In genomic region chr11:112797653-112798293, GRCh38 we compare ENCODE assay signal across 8 cellular contexts.
DNase-seq lines count a peak whose midpoint lies in the region; ATAC-seq and TF ChIP-seq lines count a peak whose summit lies in the region.

No MANE protein-coding gene starts in this region.

- H3K4me1 ChIP-seq in OCI-LY7 (ENCODE audit: insufficient read depth, low read length, poor library complexity, severe bottlenecking) (no peaks in the 10 kb centered on the region), fibroblast of lung (ENCODE audit: control insufficient read depth, extremely low read depth, insufficient read depth, low read length) (no peaks in the 10 kb centered on the region)

- H3K9me3 Mint-ChIP-seq in progenitor cell of endocrine pancreas (ENCODE audit: low read depth): no peaks in the 10 kb centered on the region

- intact Hi-C loops in OCI-LY7 (cut with micrococcal nuclease; ENCODE audit: unreplicated experiment): loop anchor here (5.0 kb wide), 1 partner anchor 505 kb away; no protein-coding TSS in a partner anchor

- no peak overlapping the region for H3K4me3 Mint-ChIP-seq in progenitor cell of endocrine pancreas (ENCODE audit: low read depth)

- H4K20me1 ChIP-seq in OCI-LY7 (ENCODE audit: insufficient read depth, low read length) (no peaks in the 10 kb centered on the region), fibroblast of lung (ENCODE audit: control insufficient read depth, extremely low read depth, insufficient read depth, low read length) (no peaks in the 10 kb centered on the region)

- no peaks in the 10 kb centered on the region for H3K9me2 ChIP-seq in OCI-LY7 (ENCODE audit: insufficient read depth, low read length)

- peaks cover 29% of the 10 kb centered on the region for H3K4me1 Mint-ChIP-seq in progenitor cell of endocrine pancreas (ENCODE audit: low read depth)

- DNase-seq in NK-92 treated with Interleukin-12 subunit alpha and Interleukin-12 subunit beta, amount 100 ng/mL, for 24 hours (lab: John Stamatoyannopoulos, UW): peak; percentile 35
- no peak for DNase-seq in NK-92 (lab: John Stamatoyannopoulos, UW; ENCODE audit: unreplicated experiment)
- no peak for DNase-seq in OCI-LY7 (ENCODE audit: low spot score)
- peak; percentile 11 to 40 for DNase-seq in fibroblast of lung (ENCODE audit: low read depth in 2 of 2)
- no peak for DNase-seq in progenitor cell of endocrine pancreas (ENCODE audit: low spot score, unreplicated experiment)

- no peaks in the 10 kb centered on the region for H3K27me3 Mint-ChIP-seq in progenitor cell of endocrine pancreas

- H3K27ac ChIP-seq in OCI-LY7 (ENCODE audit: low read depth, low read length, poor library complexity, severe bottlenecking) (no peak overlapping the region), fibroblast of lung (ENCODE audit: insufficient read depth, low read length) (no peak overlapping the region)

- H3K36me3 ChIP-seq in OCI-LY7 (ENCODE audit: insufficient read depth, low read length) (no peaks in the 10 kb centered on the region), fibroblast of lung (ENCODE audit: control insufficient read depth, insufficient read depth, low read length) (no peaks in the 10 kb centered on the region)

- POLR2A ChIA-PET in OCI-LY7 (lab: Charles Lee): interaction anchor here (0.8 kb wide), 1 partner anchor 552 kb away, joined by 3 read pairs; no protein-coding TSS in a partner anchor

- H3K79me2 ChIP-seq in OCI-LY7 (ENCODE audit: insufficient read depth, low read depth, low read length): no peaks in the 10 kb centered on the region
- H3K79me2 ChIP-seq in fibroblast of lung (ENCODE audit: control insufficient read depth, insufficient read depth, low read length): no peaks in the 10 kb centered on the region

- no peaks in the 10 kb centered on the region for H3K27me3 ChIP-seq in fibroblast of lung (ENCODE audit: control insufficient read depth, insufficient read depth, low read length)

- CTCF ChIA-PET in OCI-LY7 (lab: Charles Lee; ENCODE audit: unreplicated experiment): no interaction called here

- peak overlapping the region; percentile 13; the same call in 1 of the 2 replicates for H3K4me2 ChIP-seq in OCI-LY7 (ENCODE audit: low read length)
- no peak overlapping the region for H3K4me2 ChIP-seq in fibroblast of lung (ENCODE audit: extremely low read depth, insufficient read depth, low read length)

- H3K36me3 Mint-ChIP-seq in progenitor cell of endocrine pancreas (ENCODE audit: insufficient read depth): no peaks in the 10 kb centered on the region

- H2AFZ ChIP-seq in OCI-LY7 (ENCODE audit: low read length) (no peak overlapping the region), fibroblast of lung (ENCODE audit: low read length) (no peak overlapping the region)

- no TSS peak for BruUV-seq in OCI-LY7 (replicated peaks; lab: Mats Ljungman, UMichigan)

- TF ChIP-seq CTCF in OCI-LY7 (conservative IDR thresholded peaks at IDR 0.05; ENCODE audit: low read length) (peak; percentile 64), fibroblast of lung (conservative IDR thresholded peaks at IDR 0.05 in 1 of 2, IDR thresholded peaks at IDR 0.05 in 1 of 2; ENCODE audit: low read depth in 1 of 2, low read length in 2 of 2) (peak; percentile 3 to 46), progenitor cell of endocrine pancreas (IDR thresholded peaks at IDR 0.05; ENCODE audit: unreplicated experiment) (peak; percentile 44)

- no peak overlapping the region for H3K9ac ChIP-seq in fibroblast of lung (ENCODE audit: insufficient read depth, low read length)

- peak; percentile 65 for ATAC-seq in HG02884 (IDR thresholded peaks at IDR 0.05; ENCODE audit: unreplicated experiment)
- no peak for ATAC-seq in GM18858 (IDR thresholded peaks at IDR 0.05; ENCODE audit: unreplicated experiment)
- no peak for ATAC-seq in GM19397 (IDR thresholded peaks at IDR 0.05; ENCODE audit: unreplicated experiment)

- H3K4me3 ChIP-seq in OCI-LY7 (ENCODE audit: low read depth, low read length, poor library complexity, severe bottlenecking) (no peak overlapping the region), fibroblast of lung (replicated peaks in 1 of 4; ENCODE audit: control extremely low read depth in 1 of 4, insufficient read depth in 1 of 4, low read depth in 3 of 4, low read length in 4 of 4) (no peak overlapping the region)

- H3K9me3 ChIP-seq in OCI-LY7 (ENCODE audit: low read length): no peaks in the 10 kb centered on the region
- H3K9me3 ChIP-seq in fibroblast of lung (ENCODE audit: control insufficient read depth, insufficient read depth, low read depth, low read length): no peaks in the 10 kb centered on the region

- peak overlapping the region; percentile 77 for H3K27ac Mint-ChIP-seq in progenitor cell of endocrine pancreas

Comparison
In these comparisons a context has a peak if more than half of its experiments do, and no peak if none do; other contexts are left out.
1. DNase-seq: peak in NK-92 treated with Interleukin-12 subunit alpha and Interleukin-12 subunit beta, amount 100 ng/mL, for 24 hours (single experiment) and fibroblast of lung (2 of 2); none in NK-92 (single experiment), OCI-LY7 (single experiment) and progenitor cell of endocrine pancreas (single experiment).
2. Peak in every context shown above with its lines, with median percentiles within 50 percentile points of each other: CTCF ChIP-seq.